Comparison of ENCODE assay signal across 1 cellular context in the genomic region with DNA sequence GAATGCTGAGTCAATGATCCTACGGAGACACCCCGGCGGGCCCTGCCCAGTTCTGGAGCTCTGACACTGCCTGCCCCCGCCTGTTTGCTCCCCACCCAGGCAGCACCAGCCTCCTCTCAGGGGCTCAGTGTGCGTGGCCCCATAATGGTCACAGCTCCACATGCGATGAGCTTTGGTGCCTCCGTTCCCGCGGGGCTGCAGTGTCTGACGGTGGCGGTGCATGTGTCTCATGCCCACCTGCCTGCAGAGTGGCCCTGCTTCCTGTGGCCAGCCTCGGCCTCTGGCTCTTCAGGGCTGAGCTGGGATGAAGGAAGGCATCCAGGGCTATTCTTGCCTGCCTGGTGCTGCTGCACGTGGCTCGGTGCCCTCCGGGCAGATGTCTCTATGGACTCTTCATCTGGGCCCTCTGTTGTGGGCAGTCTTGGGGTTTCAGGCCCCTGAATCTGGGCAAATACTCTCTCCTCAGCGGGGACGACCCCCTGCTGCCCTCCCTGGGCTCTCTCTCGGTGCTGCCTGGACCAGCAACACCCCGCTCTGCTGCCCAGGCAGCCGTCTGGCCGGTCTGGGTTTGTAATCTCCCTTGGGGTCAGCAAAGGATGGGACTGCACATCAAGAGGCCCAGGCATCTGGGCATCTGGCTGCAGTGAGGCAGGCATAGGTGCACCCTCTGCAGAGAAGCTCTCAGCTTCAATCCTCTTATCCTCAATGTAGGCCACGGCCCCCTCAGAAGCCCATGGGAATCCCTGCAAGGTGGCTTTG.
TF ChIP-seq lines count a peak whose summit lies in the region.

No MANE protein-coding gene starts in this region.

TF ChIP-seq in H1, 55 proteins besides CTCF, POLR2A, EP300 and RAD21:
- TF ChIP-seq KDM4A (IDR thresholded peaks at IDR 0.05; ENCODE audit: low read depth, low read length, severe bottlenecking): no peak
- TF ChIP-seq, protein P1, sequence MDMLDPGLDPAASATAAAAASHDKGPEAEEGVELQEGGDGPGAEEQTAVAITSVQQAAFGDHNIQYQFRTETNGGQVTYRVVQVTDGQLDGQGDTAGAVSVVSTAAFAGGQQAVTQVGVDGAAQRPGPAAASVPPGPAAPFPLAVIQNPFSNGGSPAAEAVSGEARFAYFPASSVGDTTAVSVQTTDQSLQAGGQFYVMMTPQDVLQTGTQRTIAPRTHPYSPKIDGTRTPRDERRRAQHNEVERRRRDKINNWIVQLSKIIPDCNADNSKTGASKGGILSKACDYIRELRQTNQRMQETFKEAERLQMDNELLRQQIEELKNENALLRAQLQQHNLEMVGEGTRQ (IDR thresholded peaks at IDR 0.05; ENCODE audit: low read length): no peak
